In genomic region chr1:113389356-113389952, GRCh38 we compare ENCODE assay signal across 1 cellular context.
TF ChIP-seq lines count a peak whose summit lies in the region.

No MANE protein-coding gene starts in this region.

TF ChIP-seq in K562, 482 proteins besides CTCF, POLR2A, EP300 and RAD21 (continued from another document):
- TF ChIP-seq MLX (CRISPR knock-in tag; conservative IDR thresholded peaks at IDR 0.05) (no peak), HDAC2 (IDR thresholded peaks at IDR 0.05) (peak; percentile 52; the same call in 1 of the 2 replicates), POLR2H (tag; IDR thresholded peaks at IDR 0.05; ENCODE audit: low read depth) (no peak), KAT7 (CRISPR knock-in tag; IDR thresholded peaks at IDR 0.05; ENCODE audit: borderline replicate concordance) (no peak), RBM34 (IDR thresholded peaks at IDR 0.05; ENCODE audit: borderline replicate concordance, insufficient read depth, low read length) (no peak), COPS2 (conservative IDR thresholded peaks at IDR 0.05) (no peak), BCOR (IDR thresholded peaks at IDR 0.05) (peak; percentile 79), BRD4 (IDR thresholded peaks at IDR 0.05) (no peak), KDM5B (IDR thresholded peaks at IDR 0.05; ENCODE audit: insufficient replicate concordance, low read depth, low read length) (no peak), SAFB (IDR thresholded peaks at IDR 0.05; ENCODE audit: borderline replicate concordance, low read depth, low read length) (no peak), ARID2 (IDR thresholded peaks at IDR 0.05) (no peak), SAP30 (IDR thresholded peaks at IDR 0.05; ENCODE audit: borderline replicate concordance, insufficient read depth, low read depth, low read length, poor library complexity, severe bottlenecking) (peak; percentile 21), ZFX (CRISPR knock-in tag; IDR thresholded peaks at IDR 0.05) (peak; percentile 21; the same call in 1 of the 2 replicates), SREBF1 (IDR thresholded peaks at IDR 0.05; ENCODE audit: borderline replicate concordance, low read depth, low read length) (no peak), STAT5A (IDR thresholded peaks at IDR 0.05; ENCODE audit: borderline replicate concordance, low read length) (no peak), PHB (CRISPR knock-in tag; IDR thresholded peaks at IDR 0.05) (no peak), ZNF324 (CRISPR knock-in tag; IDR thresholded peaks at IDR 0.05) (no peak), ZNF830 (CRISPR knock-in tag; IDR thresholded peaks at IDR 0.05) (no peak), KDM1A (IDR thresholded peaks at IDR 0.05) (peak; percentile 16 to 42; a peak in 2 of 4 replicates), ZFP36 (IDR thresholded peaks at IDR 0.05; ENCODE audit: low read depth, low read length, partially characterized antibody) (peak; percentile 4), SNAPC5 (CRISPR knock-in tag; IDR thresholded peaks at IDR 0.05) (no peak), ZNF24 (IDR thresholded peaks at IDR 0.05) (peak; percentile 38; the same call in 1 of the 2 replicates), GATA2 (CRISPR knock-in tag; IDR thresholded peaks at IDR 0.05) (no peak; the same call in 1 of the 2 replicates), GABPB1 (CRISPR knock-in tag; IDR thresholded peaks at IDR 0.05) (no peak), MBD1 (CRISPR knock-in tag; IDR thresholded peaks at IDR 0.05) (no peak), RBM25 (IDR thresholded peaks at IDR 0.05; ENCODE audit: low read depth, low read length, severe bottlenecking) (peak; percentile 24), POLR3G (IDR thresholded peaks at IDR 0.05; ENCODE audit: extremely low read depth, insufficient read length, insufficient replicate concordance) (no peak), CHD7 (IDR thresholded peaks at IDR 0.05; ENCODE audit: low read depth, low read length) (no peak), RNF219 (CRISPR knock-in tag; IDR thresholded peaks at IDR 0.05) (no peak), BRF2 (IDR thresholded peaks at IDR 0.05; ENCODE audit: borderline replicate concordance, insufficient read depth, insufficient read length) (no peak), SRSF3 (IDR thresholded peaks at IDR 0.05; ENCODE audit: insufficient read depth, low read length) (no peak), ZKSCAN3 (CRISPR knock-in tag; IDR thresholded peaks at IDR 0.05) (no peak), OTX1 (CRISPR knock-in tag; IDR thresholded peaks at IDR 0.05) (no peak), SIRT6 (IDR thresholded peaks at IDR 0.05; ENCODE audit: low read depth, low read length) (no peak), NR0B1 (IDR thresholded peaks at IDR 0.05; ENCODE audit: partially characterized antibody) (no peak), HMGXB4 (CRISPR knock-in tag; IDR thresholded peaks at IDR 0.05) (no peak), GTF2F1 (IDR thresholded peaks at IDR 0.05; ENCODE audit: low read depth, low read length) (no peak), HMBOX1 (IDR thresholded peaks at IDR 0.05) (0 out of 2 replicates have a peak, but pooled peaks have one; percentile 19), ZNF75A (CRISPR knock-in tag; IDR thresholded peaks at IDR 0.05) (no peak)
